16 cellular contexts compared by ENCODE assay signal in genomic region chr7:140215281-140215680, GRCh38.
"Had no signal": no experiment of that assay in that cellular context is flagged by ENCODE, and none has a peak within 500 bp of the region (broad histone marks: within the 10 kb centered on the region; RNA-seq: fewer than 3 reads in every experiment).

No MANE protein-coding gene starts in this region.

- H3K4me3 ChIP-seq: cardiac muscle cell, dorsolateral prefrontal cortex had no signal

- DNase-seq: activated CD4-positive, CD25-positive, alpha-beta regulatory T cell treated with anti-CD3 and anti-CD28 coated beads, Interleukin-2, amount 50 U/mL, for 72 hours; activated naive CD4-positive, alpha-beta T cell treated with anti-CD3 and anti-CD28 coated beads, Interleukin-2, amount 50 U/mL, for 16 hours; activated T-cell treated with anti-CD3 and anti-CD28 coated beads for 4 hours; dorsolateral prefrontal cortex; endodermal cell; erythroblast; mammary epithelial cell; stimulated activated CD4-positive, alpha-beta T cell treated with anti-CD3 and anti-CD28 coated beads, Interleukin-12 subunit alpha, Interleukin-12 subunit beta, amount 100 ng/mL, for 4 hours; T-helper 9 cell had no signal

- H3K4me1 Mint-ChIP-seq: endodermal cell had no signal

- H3K4me3 Mint-ChIP-seq: endodermal cell had no signal

- ATAC-seq: left lobe of liver; stimulated activated effector memory CD8-positive, alpha-beta T cell treated with anti-CD3 and anti-CD28 coated beads, Interleukin-12 subunit alpha, Interleukin-12 subunit beta, amount 100 ng/mL, for 72 hours had no signal

- H3K27ac ChIP-seq: cardiac muscle cell, dorsolateral prefrontal cortex, parathyroid adenoma had no signal

- H3K27me3 ChIP-seq: cardiac muscle cell, dorsolateral prefrontal cortex had no signal

- FAIRE-seq: keratinocyte, urothelium cell line had no signal

- H3K36me3 ChIP-seq: cardiac muscle cell had no signal

- H3K9ac ChIP-seq: parathyroid adenoma had no signal

- H3K27ac Mint-ChIP-seq: activated T-helper 2 cell treated with anti-CD3 and anti-CD28 coated beads, Interferon-gamma antibody, Interleukin-2, Interleukin-4, amounts not matched to agents 10 μg/mL and 5 μg/mL and 100 μg/mL, durations not matched to agents 14 hours and 24 hours and 36 hours; endodermal cell; stimulated activated effector memory CD8-positive, alpha-beta T cell treated with anti-CD3 and anti-CD28 coated beads, Interleukin-12 subunit alpha, Interleukin-12 subunit beta, amount 100 ng/mL, for 72 hours had no signal
